ENCODE assay signal across 1 cellular context in the genomic region with DNA sequence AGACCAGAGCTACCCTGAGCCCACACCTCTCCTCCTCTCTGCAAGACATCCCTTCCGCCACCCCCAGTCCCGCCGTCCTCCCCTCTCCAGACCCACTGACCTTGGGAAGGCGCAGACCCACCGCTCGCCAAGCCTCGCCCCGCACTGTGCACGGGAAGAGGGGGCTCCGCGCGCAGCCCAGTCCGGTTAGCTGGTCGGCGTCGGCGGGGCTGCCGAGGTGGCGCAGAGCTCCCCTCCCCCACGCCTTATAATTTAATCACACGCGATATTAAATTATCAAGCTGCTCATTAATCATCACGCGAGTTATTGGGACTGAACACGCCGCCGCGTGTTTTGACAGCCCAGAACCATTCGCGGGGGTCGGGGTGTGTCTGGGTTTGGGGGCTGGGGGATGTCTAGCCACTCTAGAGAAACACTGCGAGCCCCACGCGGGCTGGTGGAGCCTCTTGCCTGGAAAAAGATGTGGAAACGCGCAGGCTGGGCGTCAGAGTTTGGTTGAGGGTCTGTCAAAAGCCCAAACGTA.
A peak's percentile ranks its signal among the peaks of the same experiment; 100 is the strongest.
TF ChIP-seq lines count a peak whose summit lies in the region.

A gene (minus strand): TSS at position 188 of the 524 bp plus-strand sequence.

TF ChIP-seq in endothelial cell of umbilical vein, 7 proteins besides CTCF, POLR2A, EP300 and RAD21:
- TF ChIP-seq, protein P1, sequence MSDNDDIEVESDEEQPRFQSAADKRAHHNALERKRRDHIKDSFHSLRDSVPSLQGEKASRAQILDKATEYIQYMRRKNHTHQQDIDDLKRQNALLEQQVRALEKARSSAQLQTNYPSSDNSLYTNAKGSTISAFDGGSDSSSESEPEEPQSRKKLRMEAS (IDR thresholded peaks at IDR 0.05; ENCODE audit: insufficient read depth, insufficient read length): no peak
- TF ChIP-seq MYC (IDR thresholded peaks at IDR 0.05; ENCODE audit: low read depth, low read length): no peak
- no peak for TF ChIP-seq JUN (IDR thresholded peaks at IDR 0.05; ENCODE audit: borderline replicate concordance, insufficient read depth, insufficient read length, low read depth)
- TF ChIP-seq GATA2 (IDR thresholded peaks at IDR 0.05; ENCODE audit: insufficient read depth, insufficient read length, low read depth, low read length): no peak
- no peak for TF ChIP-seq FOS (IDR thresholded peaks at IDR 0.05; ENCODE audit: borderline replicate concordance, insufficient read depth, low read length)
- TF ChIP-seq EZH2 (IDR thresholded peaks at IDR 0.05; ENCODE audit: borderline replicate concordance, low read depth, low read length, severe bottlenecking): peak; percentile 99
- no peak for TF ChIP-seq POLR2AphosphoS5 (IDR thresholded peaks at IDR 0.05; ENCODE audit: insufficient read depth, low read depth, low read length)
